Comparison of ENCODE assay signal across 22 cellular contexts in the genomic region with DNA sequence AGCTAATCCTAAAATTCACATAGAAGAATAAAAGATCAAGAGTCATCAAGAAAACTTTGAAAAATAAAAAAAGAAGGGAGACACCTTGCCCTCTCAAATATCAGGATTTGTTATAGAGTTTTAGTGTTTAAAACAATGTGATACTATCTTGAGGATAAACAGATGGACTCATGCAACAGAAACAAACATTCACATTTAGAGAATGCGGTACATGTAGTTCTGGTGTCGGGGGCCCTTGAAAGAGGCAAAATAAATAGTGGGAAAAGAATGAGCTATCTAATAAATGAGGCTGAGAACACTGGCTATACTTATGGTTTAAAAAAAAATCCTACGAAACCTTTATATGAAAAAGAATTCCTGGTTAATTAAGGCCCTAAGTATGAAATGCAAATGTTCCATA.
DNase-seq lines count a peak whose midpoint lies in the region; ATAC-seq and TF ChIP-seq lines count a peak whose summit lies in the region.
"Had no signal": no experiment of that assay in that cellular context is flagged by ENCODE, and none has a peak within 500 bp of the region (broad histone marks: within the 10 kb centered on the region; RNA-seq: fewer than 3 reads in every experiment).

No MANE protein-coding gene starts in this region.

- H3K27me3 ChIP-seq in SK-N-SH (ENCODE audit: insufficient read depth): no peaks in the 10 kb centered on the region; the same call in 1 of the 2 replicates

- H3K4me3 Mint-ChIP-seq in osteocyte (ENCODE audit: unreplicated experiment): peak overlapping the region; percentile 20
- H3K4me3 Mint-ChIP-seq: B cell; CD4-positive, CD25-positive, alpha-beta regulatory T cell had no signal

- H3K79me2 ChIP-seq in SK-N-SH (ENCODE audit: insufficient read depth): no peaks in the 10 kb centered on the region

- H3K36me3 ChIP-seq in SK-N-SH (replicated peaks in 1 of 2; ENCODE audit: control insufficient read depth in 1 of 2, insufficient read depth in 2 of 2, low read length in 1 of 2): no peaks in the 10 kb centered on the region

- H3K27me3 Mint-ChIP-seq in osteocyte (ENCODE audit: unreplicated experiment): no peaks in the 10 kb centered on the region

- H3K4me1 Mint-ChIP-seq in osteocyte (ENCODE audit: unreplicated experiment): peaks cover 18% of the 10 kb centered on the region
- H3K4me1 Mint-ChIP-seq: CD4-positive, CD25-positive, alpha-beta regulatory T cell had no signal

- H3K4me2 ChIP-seq in SK-N-SH: peak overlapping the region; percentile 15; the same call in 1 of the 2 replicates

- no peaks in the 10 kb centered on the region for H4K20me1 ChIP-seq in SK-N-SH (ENCODE audit: insufficient read depth)

- DNase-seq in EH (ENCODE audit: low read depth) (peak; percentile 33), SK-N-SH (no peak), dedifferentiated amniotic fluid mesenchymal stem cell (ENCODE audit: extremely low spot score) (peak; percentile 26), osteocyte (ENCODE audit: extremely low spot score, unreplicated experiment) (no peak), kidney glomerular epithelial cell (lab: John Stamatoyannopoulos, UW) (no peak), NCI-H1436 (lab: John Stamatoyannopoulos, UW) (no peak)
- DNase-seq: 8988T; CD4-positive, CD25-positive, alpha-beta regulatory T cell; DMS153; KG1; MV-4-11; NCI-H1417; NCI-H2029; NCI-H2171 treated with DMSO at 0.1 percent for 48 hours; NCI-H446; NK-92 treated with Interleukin-12 subunit alpha and Interleukin-12 subunit beta, amount 100 ng/mL, for 24 hours; OCI-M1; SHP77 had no signal

- TF ChIP-seq CTCF in SK-N-SH (IDR thresholded peaks at IDR 0.05) (no peak), osteocyte (IDR thresholded peaks at IDR 0.05) (no peak)

- H3K9me3 ChIP-seq in SK-N-SH: no peaks in the 10 kb centered on the region

- TF ChIP-seq RAD21 in SK-N-SH (IDR thresholded peaks at IDR 0.05; ENCODE audit: low read length): no peak

- H3K9ac ChIP-seq in SK-N-SH: peak overlapping the region; percentile 3; the same call in 1 of the 2 replicates

- H3K27ac Mint-ChIP-seq in osteocyte (ENCODE audit: unreplicated experiment): peak overlapping the region; percentile 75
- H3K27ac Mint-ChIP-seq: B cell; CD4-positive, CD25-positive, alpha-beta regulatory T cell had no signal

- H3K4me3 ChIP-seq in SK-N-SH (ENCODE audit: low read depth in 2 of 2, low read length in 1 of 2): no peak overlapping the region; a peak in 2 of 4 replicates
- H3K4me3 ChIP-seq: SK-N-MC had no signal

- H3K9me3 Mint-ChIP-seq in osteocyte (ENCODE audit: unreplicated experiment): no peaks in the 10 kb centered on the region

- no peaks in the 10 kb centered on the region for H3K9me2 ChIP-seq in SK-N-SH

- TF ChIP-seq EP300 in SK-N-SH (IDR thresholded peaks at IDR 0.05; ENCODE audit: borderline replicate concordance in 1 of 2, low read depth in 1 of 2, low read length in 1 of 2): no peak

- no peak for ATAC-seq in HG03457 (IDR thresholded peaks at IDR 0.05; ENCODE audit: unreplicated experiment)
- no peak for ATAC-seq in HG03280 (IDR thresholded peaks at IDR 0.05; ENCODE audit: unreplicated experiment)

- CTCF ChIA-PET in SK-N-SH (lab: Yijun Ruan, JAX): no interaction called here

- H3K27ac ChIP-seq in SK-N-SH (ENCODE audit: low read depth in 2 of 2, low read length in 1 of 2): peak overlapping the region; percentile 49 to 73; a peak in 3 of 4 replicates
- H3K27ac ChIP-seq: SK-N-MC had no signal

- WGBS in SK-N-SH (ENCODE audit: low lambda C conversion rate): 26% methylated on average over 3 of the region's 3 CpGs

- H2AFZ ChIP-seq in SK-N-SH (ENCODE audit: low read depth): peak overlapping the region; percentile 50; the same call in 1 of the 2 replicates

- POLR2A ChIA-PET in SK-N-SH (lab: Yijun Ruan, JAX): no interaction called here

- H3F3A ChIP-seq in SK-N-SH (replicated peaks; ENCODE audit: insufficient read depth): peaks cover 17% of the 10 kb centered on the region

- no peaks in the 10 kb centered on the region for H3K36me3 Mint-ChIP-seq in osteocyte (ENCODE audit: unreplicated experiment)
- H3K36me3 Mint-ChIP-seq: CD4-positive, CD25-positive, alpha-beta regulatory T cell had no signal

- peaks cover 0 to 6% of the 10 kb centered on the region in 2 experiments; a peak in 2 of 4 replicates for H3K4me1 ChIP-seq in SK-N-SH (ENCODE audit: control insufficient read depth in 1 of 2, insufficient read depth in 2 of 2, low read depth in 1 of 2, low read length in 1 of 2)

TF ChIP-seq in SK-N-SH, 30 proteins besides CTCF, POLR2A, EP300 and RAD21:
- TF ChIP-seq FOXJ3 (CRISPR knock-in tag; IDR thresholded peaks at IDR 0.05): no peak
- TF ChIP-seq GATA2 (CRISPR knock-in tag; IDR thresholded peaks at IDR 0.05): no peak
- no peak for TF ChIP-seq TEAD4 (IDR thresholded peaks at IDR 0.05; ENCODE audit: borderline replicate concordance, insufficient read depth)
- TF ChIP-seq SMC3 (IDR thresholded peaks at IDR 0.05; ENCODE audit: low read depth, low read length): no peak
- no peak for TF ChIP-seq NFIC (IDR thresholded peaks at IDR 0.05; ENCODE audit: borderline replicate concordance)
- peak; percentile 16; the same call in 1 of the 2 replicates for TF ChIP-seq JUND (IDR thresholded peaks at IDR 0.05)
- TF ChIP-seq, protein P1, sequence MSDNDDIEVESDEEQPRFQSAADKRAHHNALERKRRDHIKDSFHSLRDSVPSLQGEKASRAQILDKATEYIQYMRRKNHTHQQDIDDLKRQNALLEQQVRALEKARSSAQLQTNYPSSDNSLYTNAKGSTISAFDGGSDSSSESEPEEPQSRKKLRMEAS (IDR thresholded peaks at IDR 0.05; ENCODE audit: low read depth): no peak
- TF ChIP-seq, protein P2, sequence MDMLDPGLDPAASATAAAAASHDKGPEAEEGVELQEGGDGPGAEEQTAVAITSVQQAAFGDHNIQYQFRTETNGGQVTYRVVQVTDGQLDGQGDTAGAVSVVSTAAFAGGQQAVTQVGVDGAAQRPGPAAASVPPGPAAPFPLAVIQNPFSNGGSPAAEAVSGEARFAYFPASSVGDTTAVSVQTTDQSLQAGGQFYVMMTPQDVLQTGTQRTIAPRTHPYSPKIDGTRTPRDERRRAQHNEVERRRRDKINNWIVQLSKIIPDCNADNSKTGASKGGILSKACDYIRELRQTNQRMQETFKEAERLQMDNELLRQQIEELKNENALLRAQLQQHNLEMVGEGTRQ (IDR thresholded peaks at IDR 0.05; ENCODE audit: borderline replicate concordance, low read depth, low read length): no peak
- TF ChIP-seq, protein P3, sequence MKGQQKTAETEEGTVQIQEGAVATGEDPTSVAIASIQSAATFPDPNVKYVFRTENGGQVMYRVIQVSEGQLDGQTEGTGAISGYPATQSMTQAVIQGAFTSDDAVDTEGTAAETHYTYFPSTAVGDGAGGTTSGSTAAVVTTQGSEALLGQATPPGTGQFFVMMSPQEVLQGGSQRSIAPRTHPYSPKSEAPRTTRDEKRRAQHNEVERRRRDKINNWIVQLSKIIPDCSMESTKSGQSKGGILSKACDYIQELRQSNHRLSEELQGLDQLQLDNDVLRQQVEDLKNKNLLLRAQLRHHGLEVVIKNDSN (IDR thresholded peaks at IDR 0.05; ENCODE audit: borderline replicate concordance, low read depth): no peak
- peak; percentile 66 for TF ChIP-seq TCF12 (IDR thresholded peaks at IDR 0.05)
- TF ChIP-seq MXI1 (IDR thresholded peaks at IDR 0.05; ENCODE audit: low read depth, low read length): no peak
- TF ChIP-seq, protein P4, sequence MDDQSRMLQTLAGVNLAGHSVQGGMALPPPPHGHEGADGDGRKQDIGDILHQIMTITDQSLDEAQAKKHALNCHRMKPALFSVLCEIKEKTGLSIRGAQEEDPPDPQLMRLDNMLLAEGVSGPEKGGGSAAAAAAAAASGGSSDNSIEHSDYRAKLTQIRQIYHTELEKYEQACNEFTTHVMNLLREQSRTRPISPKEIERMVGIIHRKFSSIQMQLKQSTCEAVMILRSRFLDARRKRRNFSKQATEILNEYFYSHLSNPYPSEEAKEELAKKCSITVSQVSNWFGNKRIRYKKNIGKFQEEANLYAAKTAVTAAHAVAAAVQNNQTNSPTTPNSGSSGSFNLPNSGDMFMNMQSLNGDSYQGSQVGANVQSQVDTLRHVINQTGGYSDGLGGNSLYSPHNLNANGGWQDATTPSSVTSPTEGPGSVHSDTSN (IDR thresholded peaks at IDR 0.05): peak; percentile 17; the same call in 1 of the 2 replicates
- no peak for TF ChIP-seq FOSL2 (IDR thresholded peaks at IDR 0.05; ENCODE audit: borderline replicate concordance, low read depth)
- TF ChIP-seq RCOR1 (IDR thresholded peaks at IDR 0.05; ENCODE audit: low read length): no peak
TF ChIP-seq in SK-N-SH: peak in this region for 3.

Comparison
In these comparisons a context has a peak if more than half of its experiments do, and no peak if none do; other contexts are left out.
1. DNase-seq: peak in EH (single experiment) and dedifferentiated amniotic fluid mesenchymal stem cell (single experiment); none in SK-N-SH (single experiment), osteocyte (single experiment), kidney glomerular epithelial cell (single experiment) and NCI-H1436 (single experiment).